8 cellular contexts compared by ENCODE assay signal in the genomic region with DNA sequence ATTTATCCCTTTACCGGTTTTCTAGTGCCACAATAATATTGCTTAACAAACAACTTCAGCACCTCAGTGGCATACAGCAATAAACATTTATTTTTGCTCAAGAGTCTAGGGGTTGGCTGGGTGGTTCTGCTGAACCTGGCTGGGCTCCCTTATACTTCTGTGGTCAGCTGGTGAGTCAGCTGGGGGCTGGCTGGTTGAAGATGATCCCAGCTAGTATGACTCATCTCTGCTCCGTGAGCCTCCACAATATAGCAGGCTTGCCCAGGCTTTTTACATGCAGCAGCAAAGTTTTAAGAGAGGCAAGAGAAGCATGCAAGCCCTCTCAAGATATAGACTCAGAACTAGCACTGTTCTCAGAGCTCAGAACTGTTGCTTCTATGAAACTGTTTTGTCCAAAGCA.
DNase-seq lines count a peak whose midpoint lies in the region; ATAC-seq and TF ChIP-seq lines count a peak whose summit lies in the region.

No MANE protein-coding gene starts in this region.

- TF ChIP-seq CTCF in activated CD8-positive, alpha-beta T cell treated with anti-CD3 and anti-CD28 coated beads for 36 hours (IDR thresholded peaks at IDR 0.05) = no peak

- no peaks in the 10 kb centered on the region for H3K27me3 Mint-ChIP-seq in activated CD8-positive, alpha-beta T cell treated with anti-CD3 and anti-CD28 coated beads for 36 hours

- no peak overlapping the region for H3K27ac Mint-ChIP-seq in activated CD8-positive, alpha-beta T cell treated with anti-CD3 and anti-CD28 coated beads for 36 hours

- H3K4me1 Mint-ChIP-seq in activated CD8-positive, alpha-beta T cell treated with anti-CD3 and anti-CD28 coated beads for 36 hours (ENCODE audit: low read depth) = peaks cover 11% of the 10 kb centered on the region

- DNase-seq in ELR (ENCODE audit: low read depth) (peak; percentile 98), left cardiac atrium (peak; percentile 78), NCI-H2107 treated with DMSO at 0.1 percent for 48 hours (lab: John Stamatoyannopoulos, UW; ENCODE audit: unreplicated experiment) (no peak)
- peak; percentile 78 for DNase-seq in activated CD8-positive, alpha-beta T cell treated with anti-CD3 and anti-CD28 coated beads for 36 hours
- peak; percentile 7 to 20 for DNase-seq in stimulated activated CD4-positive, alpha-beta T cell treated with anti-CD3 and anti-CD28 coated beads, Interleukin-15, amount 100 ng/mL, for 48 hours (ENCODE audit: low read depth in 2 of 2)
- DNase-seq in central memory CD4-positive, alpha-beta T cell = no peak

- peak; percentile 96 for ATAC-seq in GM21390 (IDR thresholded peaks at IDR 0.05; ENCODE audit: unreplicated experiment)
- ATAC-seq in HG03521 (IDR thresholded peaks at IDR 0.05; ENCODE audit: unreplicated experiment) = peak; percentile 95
- ATAC-seq in activated CD8-positive, alpha-beta T cell treated with anti-CD3 and anti-CD28 coated beads for 36 hours = peak; percentile 97
- ATAC-seq in left cardiac atrium = peak; percentile 94 to 97

- no peak overlapping the region for H3K4me3 Mint-ChIP-seq in activated CD8-positive, alpha-beta T cell treated with anti-CD3 and anti-CD28 coated beads for 36 hours

- H3K36me3 Mint-ChIP-seq in activated CD8-positive, alpha-beta T cell treated with anti-CD3 and anti-CD28 coated beads for 36 hours (ENCODE audit: low read depth) = peaks cover 2% of the 10 kb centered on the region

- POLR2A ChIA-PET in activated CD8-positive, alpha-beta T cell treated with anti-CD3 and anti-CD28 coated beads for 36 hours (lab: Charles Lee) = no interaction called here

- intact Hi-C loops in activated CD8-positive, alpha-beta T cell treated with anti-CD3 and anti-CD28 coated beads for 36 hours (cut with micrococcal nuclease) = no loop called here
- intact Hi-C loops in left cardiac atrium (cut with DNase I) = no loop called here

- CTCF ChIA-PET in activated CD8-positive, alpha-beta T cell treated with anti-CD3 and anti-CD28 coated beads for 36 hours (lab: Charles Lee) = interaction anchor here (1.0 to 1.8 kb wide), 2 partner anchors 13 to 294 kb away, joined by 3 to 5 read pairs; no protein-coding TSS in a partner anchor

- peaks cover 20% of the 10 kb centered on the region for H3K9me3 Mint-ChIP-seq in activated CD8-positive, alpha-beta T cell treated with anti-CD3 and anti-CD28 coated beads for 36 hours

Comparison
In these comparisons a context has a peak if more than half of its experiments do, and no peak if none do; other contexts are left out.
1. DNase-seq: peak in ELR (single experiment), activated CD8-positive, alpha-beta T cell treated with anti-CD3 and anti-CD28 coated beads for 36 hours (single experiment), left cardiac atrium (single experiment) and stimulated activated CD4-positive, alpha-beta T cell treated with anti-CD3 and anti-CD28 coated beads, Interleukin-15, amount 100 ng/mL, for 48 hours (2 of 2); none in NCI-H2107 treated with DMSO at 0.1 percent for 48 hours (single experiment) and central memory CD4-positive, alpha-beta T cell (single experiment).
2. Peak in every context shown above with its lines, with median percentiles within 50 percentile points of each other: ATAC-seq.